In genomic region chr20:58472273-58473018, GRCh38 we compare ENCODE assay signal across 19 cellular contexts. TPM values are rescaled to one million over a fixed set of nuclear protein-coding genes. Genes with fewer than 3 reads are reported as not detected.
"Had no signal": no experiment of that assay in that cellular context is flagged by ENCODE, and none has a peak within 500 bp of the region (broad histone marks: within the 10 kb centered on the region; RNA-seq: fewer than 3 reads in every experiment).

No MANE protein-coding gene starts in this region.

- H3K27me3 ChIP-seq: dorsolateral prefrontal cortex, esophagus squamous epithelium, hepatocyte, neural progenitor cell, transverse colon had no signal

- H3K4me1 ChIP-seq: neural progenitor cell, parathyroid adenoma, prostate gland had no signal

- H3K4me3 ChIP-seq: dorsolateral prefrontal cortex, esophagus squamous epithelium, hepatocyte, neural progenitor cell, prostate gland, skin epidermis, stomach, thoracic aorta, transverse colon had no signal

- H3K27ac Mint-ChIP-seq: naive thymus-derived CD8-positive, alpha-beta T cell; neural progenitor cell had no signal

- H3K27ac ChIP-seq: esophagus squamous epithelium, hepatocyte, neural progenitor cell, parathyroid adenoma, prostate gland, skin epidermis, stomach, thoracic aorta had no signal

- DNase-seq: cortex of kidney; effector memory CD4-positive, alpha-beta T cell; esophagus squamous epithelium; mammary epithelial cell; naive thymus-derived CD8-positive, alpha-beta T cell; nucleus accumbens; stimulated activated naive CD4-positive, alpha-beta T cell; stomach had no signal

- ATAC-seq: naive thymus-derived CD8-positive, alpha-beta T cell had no signal

- H3K36me3 ChIP-seq: esophagus squamous epithelium, neural progenitor cell, prostate gland, stomach, thoracic aorta, transverse colon had no signal

- H3K4me3 Mint-ChIP-seq: central memory CD8-positive, alpha-beta T cell; naive thymus-derived CD8-positive, alpha-beta T cell; neural progenitor cell had no signal

- H3K36me3 Mint-ChIP-seq: naive thymus-derived CD8-positive, alpha-beta T cell; neural progenitor cell had no signal

- H3K9me3 Mint-ChIP-seq: central memory CD8-positive, alpha-beta T cell; naive thymus-derived CD8-positive, alpha-beta T cell had no signal

- H3K27me3 Mint-ChIP-seq: central memory CD8-positive, alpha-beta T cell had no signal

- H3K4me1 Mint-ChIP-seq: central memory CD8-positive, alpha-beta T cell; naive thymus-derived CD8-positive, alpha-beta T cell; neural progenitor cell had no signal

- H3K9me3 ChIP-seq: esophagus squamous epithelium, prostate gland, thoracic aorta, transverse colon had no signal

- H3K4me2 ChIP-seq: hepatocyte, neural progenitor cell had no signal

- H2AFZ ChIP-seq: hepatocyte, neural progenitor cell, parathyroid adenoma had no signal

- H3K79me2 ChIP-seq: hepatocyte, parathyroid adenoma had no signal

RNA-seq across cellular contexts. Expression of gene APCDD1L, which starts 42.8 kb away (rescaled TPM):
- total RNA-seq: mesenteric fat pad; mononuclear cell; naive thymus-derived CD8-positive, alpha-beta T cell had no signal
- polyA plus RNA-seq: hepatocyte had no signal
